In the genomic region with DNA sequence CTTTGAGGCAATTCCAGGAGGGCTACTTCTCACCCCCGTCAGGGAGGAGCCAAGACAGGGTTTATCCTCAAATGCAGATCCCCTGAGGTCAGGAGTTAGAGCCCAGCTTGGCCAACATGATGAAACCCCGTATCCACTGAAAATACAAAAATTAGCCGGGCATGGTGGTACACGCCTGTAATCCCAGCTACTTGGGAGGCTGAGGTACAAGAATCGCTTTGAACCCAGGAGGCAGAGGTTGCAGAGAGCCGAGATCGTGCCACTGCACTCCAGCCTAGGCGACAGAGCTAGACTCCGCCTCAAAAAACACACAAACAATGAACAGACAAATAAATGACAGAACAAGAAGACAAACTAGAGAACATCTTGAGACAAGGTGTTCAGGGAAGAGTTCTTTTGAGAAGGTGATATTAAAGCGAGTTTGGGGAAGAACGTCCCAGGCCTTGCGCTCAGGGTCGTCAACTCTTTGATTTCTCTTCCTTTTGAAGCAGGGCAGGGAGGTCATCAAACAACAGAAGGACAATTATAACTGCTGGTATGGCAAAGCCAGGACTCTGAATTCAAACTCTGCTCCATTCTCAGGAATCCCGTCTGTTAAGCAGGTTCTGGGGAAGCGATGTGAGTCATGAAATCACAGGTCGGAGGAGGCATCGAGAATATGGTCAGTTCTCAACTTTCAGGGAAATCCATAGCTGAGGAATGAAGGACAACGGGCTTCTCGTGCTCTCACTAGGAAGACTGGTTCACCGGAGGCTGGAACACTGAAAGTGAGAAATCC, we compare ENCODE assay signal across 1 cellular context.
TF ChIP-seq lines count a peak whose summit lies in the region.

No MANE protein-coding gene starts in this region.

TF ChIP-seq in K562, 482 proteins besides CTCF, POLR2A, EP300 and RAD21 (continued from another document):
- 0 out of 2 replicates have a peak, but pooled peaks have one; percentile 31 for TF ChIP-seq MGA (IDR thresholded peaks at IDR 0.05)
- TF ChIP-seq NR2C2 (CRISPR knock-in tag; IDR thresholded peaks at IDR 0.05): no peak
- TF ChIP-seq NR2C2 (tag; IDR thresholded peaks at IDR 0.05): 0 out of 2 replicates have a peak, but pooled peaks have one; percentile 21
- TF ChIP-seq, protein P1, sequence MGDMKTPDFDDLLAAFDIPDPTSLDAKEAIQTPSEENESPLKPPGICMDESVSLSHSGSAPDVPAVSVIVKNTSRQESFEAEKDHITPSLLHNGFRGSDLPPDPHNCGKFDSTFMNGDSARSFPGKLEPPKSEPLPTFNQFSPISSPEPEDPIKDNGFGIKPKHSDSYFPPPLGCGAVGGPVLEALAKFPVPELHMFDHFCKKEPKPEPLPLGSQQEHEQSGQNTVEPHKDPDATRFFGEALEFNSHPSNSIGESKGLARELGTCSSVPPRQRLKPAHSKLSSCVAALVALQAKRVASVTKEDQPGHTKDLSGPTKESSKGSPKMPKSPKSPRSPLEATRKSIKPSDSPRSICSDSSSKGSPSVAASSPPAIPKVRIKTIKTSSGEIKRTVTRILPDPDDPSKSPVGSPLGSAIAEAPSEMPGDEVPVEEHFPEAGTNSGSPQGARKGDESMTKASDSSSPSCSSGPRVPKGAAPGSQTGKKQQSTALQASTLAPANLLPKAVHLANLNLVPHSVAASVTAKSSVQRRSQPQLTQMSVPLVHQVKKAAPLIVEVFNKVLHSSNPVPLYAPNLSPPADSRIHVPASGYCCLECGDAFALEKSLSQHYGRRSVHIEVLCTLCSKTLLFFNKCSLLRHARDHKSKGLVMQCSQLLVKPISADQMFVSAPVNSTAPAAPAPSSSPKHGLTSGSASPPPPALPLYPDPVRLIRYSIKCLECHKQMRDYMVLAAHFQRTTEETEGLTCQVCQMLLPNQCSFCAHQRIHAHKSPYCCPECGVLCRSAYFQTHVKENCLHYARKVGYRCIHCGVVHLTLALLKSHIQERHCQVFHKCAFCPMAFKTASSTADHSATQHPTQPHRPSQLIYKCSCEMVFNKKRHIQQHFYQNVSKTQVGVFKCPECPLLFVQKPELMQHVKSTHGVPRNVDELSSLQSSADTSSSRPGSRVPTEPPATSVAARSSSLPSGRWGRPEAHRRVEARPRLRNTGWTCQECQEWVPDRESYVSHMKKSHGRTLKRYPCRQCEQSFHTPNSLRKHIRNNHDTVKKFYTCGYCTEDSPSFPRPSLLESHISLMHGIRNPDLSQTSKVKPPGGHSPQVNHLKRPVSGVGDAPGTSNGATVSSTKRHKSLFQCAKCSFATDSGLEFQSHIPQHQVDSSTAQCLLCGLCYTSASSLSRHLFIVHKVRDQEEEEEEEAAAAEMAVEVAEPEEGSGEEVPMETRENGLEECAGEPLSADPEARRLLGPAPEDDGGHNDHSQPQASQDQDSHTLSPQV (IDR thresholded peaks at IDR 0.05): peak; percentile 20; the same call in 1 of the 2 replicates
